ENCODE assay signal across 24 cellular contexts in the genomic region with DNA sequence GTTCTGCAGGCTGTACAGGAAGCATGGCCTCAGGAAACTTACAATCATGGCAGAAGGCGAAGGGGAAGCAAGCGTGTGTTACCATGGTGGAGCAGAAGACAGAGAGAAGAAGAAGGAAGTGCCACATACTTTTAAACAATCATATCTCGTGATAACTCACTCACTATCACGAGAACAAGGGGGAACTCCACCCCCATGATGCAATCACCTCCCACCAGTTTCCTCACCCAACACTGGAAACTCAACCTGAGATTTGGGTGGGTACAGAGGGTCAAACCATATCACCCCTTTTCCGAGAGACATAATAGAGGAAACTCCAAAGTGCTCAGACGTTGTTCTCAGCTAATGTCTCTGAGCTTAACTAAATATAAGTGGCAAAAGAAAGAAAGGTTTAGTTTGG.
"Had no signal": no experiment of that assay in that cellular context is flagged by ENCODE, and none has a peak within 500 bp of the region (broad histone marks: within the 10 kb centered on the region; RNA-seq: fewer than 3 reads in every experiment).

No MANE protein-coding gene starts in this region.

- H3K27ac ChIP-seq: neural progenitor cell, ovary, parathyroid adenoma, psoas muscle, sigmoid colon, stomach, thoracic aorta, thyroid gland, tibial nerve, upper lobe of right lung, uterus had no signal

- ATAC-seq: naive thymus-derived CD4-positive, alpha-beta T cell; natural killer cell; psoas muscle; right cardiac atrium; stimulated activated effector memory CD8-positive, alpha-beta T cell treated with anti-CD3 and anti-CD28 coated beads, Interleukin-12 subunit alpha, Interleukin-12 subunit beta, amount 100 ng/mL, for 72 hours; stimulated activated naive B cell treated with anti-CD40 and anti-IgM and Interleukin-4, amounts not matched to agents 10 μg/mL and 1 μg/mL and 100 μg/mL, for 72 hours; upper lobe of right lung had no signal

- H2AFZ ChIP-seq: neural progenitor cell, parathyroid adenoma had no signal

- H3K27me3 ChIP-seq: neural progenitor cell, ovary, sigmoid colon, stomach, thyroid gland, tibial nerve, upper lobe of right lung, uterus had no signal

- DNase-seq: naive thymus-derived CD4-positive, alpha-beta T cell; natural killer cell; occipital lobe; ovary; posterior cingulate gyrus; psoas muscle; right cardiac atrium; sigmoid colon; small intestine; stimulated activated CD4-positive, alpha-beta T cell treated with anti-CD3 and anti-CD28 coated beads, Interleukin-15, amount 100 ng/mL, for 24 hours; stimulated activated CD4-positive, alpha-beta T cell treated with anti-CD3 and anti-CD28 coated beads, Interleukin-2, amount 100 ng/mL, for 24 hours; stimulated activated CD4-positive, alpha-beta T cell treated with anti-CD3 and anti-CD28 coated beads, Interleukin-2, amount 100 ng/mL, for 48 hours; stimulated activated CD4-positive, alpha-beta T cell treated with anti-CD3 and anti-CD28 coated beads, Interleukin-4, amount 100 ng/mL, for 24 hours; stimulated activated naive B cell treated with anti-CD40 and anti-IgM and Interleukin-4, amounts not matched to agents 10 μg/mL and 1 μg/mL and 100 μg/mL, for 72 hours; stimulated activated naive CD4-positive, alpha-beta T cell treated with Interleukin-2 at 50 U/mL for 16 hours; stomach; thyroid gland; upper lobe of right lung; uterus had no signal

- FAIRE-seq: small intestine had no signal

- H3K79me2 ChIP-seq: parathyroid adenoma had no signal

- H3K4me1 ChIP-seq: neural progenitor cell, parathyroid adenoma, psoas muscle, sigmoid colon, thyroid gland, upper lobe of right lung, uterus had no signal

- H3K4me3 ChIP-seq: neural progenitor cell, ovary, psoas muscle, sigmoid colon, stomach, thoracic aorta, thyroid gland, tibial nerve, upper lobe of right lung, uterus had no signal

- H3K4me2 ChIP-seq: neural progenitor cell had no signal

- H3K36me3 ChIP-seq: neural progenitor cell, ovary, sigmoid colon, stomach, thoracic aorta, thyroid gland, tibial nerve, upper lobe of right lung, uterus had no signal

- H3K9ac ChIP-seq: neural progenitor cell, parathyroid adenoma had no signal

- H3K9me3 ChIP-seq: ovary, sigmoid colon, thoracic aorta, thyroid gland, upper lobe of right lung, uterus had no signal
